ENCODE assay signal across 1 cellular context in the genomic region with DNA sequence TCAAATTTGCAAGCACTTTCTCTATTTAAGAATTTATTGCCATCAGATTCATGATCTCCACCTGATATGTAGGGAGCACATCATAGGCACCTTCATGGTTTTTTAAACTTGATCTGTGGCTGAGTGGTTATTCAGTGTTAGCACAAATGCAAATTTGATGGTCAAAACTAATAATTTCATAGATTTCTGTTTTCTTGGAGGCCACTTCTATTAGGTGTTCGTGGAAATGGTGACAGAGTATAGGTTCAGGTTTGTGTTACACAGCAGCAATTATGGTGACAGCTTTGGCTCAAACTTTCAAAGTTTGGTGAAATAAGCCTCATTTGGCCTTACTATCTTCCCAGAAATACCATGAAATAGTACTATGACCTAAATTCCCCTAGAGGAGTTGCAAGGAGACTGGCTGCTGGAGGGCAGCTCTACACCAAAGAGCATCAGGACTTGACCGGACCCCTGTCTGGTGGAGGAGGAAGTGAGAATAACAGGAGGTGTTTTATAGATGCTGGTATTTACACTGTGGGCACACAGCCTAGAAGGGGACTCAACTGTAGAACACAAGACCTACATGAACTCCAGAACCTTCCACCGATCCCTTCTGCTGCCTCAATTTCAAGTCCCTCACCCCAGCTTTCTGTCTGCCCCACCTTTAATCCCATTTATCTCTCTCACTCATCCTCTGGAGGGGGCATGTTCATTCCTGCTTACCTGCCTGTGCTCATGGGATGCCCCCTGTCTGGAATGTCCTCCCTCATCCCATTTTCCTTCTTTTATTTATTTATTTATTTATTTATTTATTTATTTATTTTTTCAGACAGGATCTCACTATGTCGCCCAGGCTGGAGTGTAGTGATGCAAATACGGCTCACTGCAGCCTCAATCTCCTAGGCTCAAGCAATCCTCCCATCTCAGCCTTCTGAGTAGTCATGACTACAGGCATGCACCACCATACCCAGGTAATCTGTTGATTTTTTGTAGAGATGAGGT.
TF ChIP-seq lines count a peak whose summit lies in the region.

No MANE protein-coding gene starts in this region.

TF ChIP-seq in HEK293, 187 proteins besides CTCF, POLR2A, EP300 and RAD21 (continued from another document):
- TF ChIP-seq, protein P1, sequence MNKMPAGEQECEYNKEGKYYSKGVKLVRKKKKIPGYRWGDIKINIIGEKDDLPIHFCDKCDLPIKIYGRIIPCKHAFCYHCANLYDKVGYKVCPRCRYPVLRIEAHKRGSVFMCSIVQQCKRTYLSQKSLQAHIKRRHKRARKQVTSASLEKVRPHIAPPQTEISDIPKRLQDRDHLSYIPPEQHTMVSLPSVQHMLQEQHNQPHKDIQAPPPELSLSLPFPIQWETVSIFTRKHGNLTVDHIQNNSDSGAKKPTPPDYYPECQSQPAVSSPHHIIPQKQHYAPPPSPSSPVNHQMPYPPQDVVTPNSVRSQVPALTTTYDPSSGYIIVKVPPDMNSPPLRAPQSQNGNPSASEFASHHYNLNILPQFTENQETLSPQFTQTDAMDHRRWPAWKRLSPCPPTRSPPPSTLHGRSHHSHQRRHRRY (tag by site-specific recombination; IDR thresholded peaks at IDR 0.05): no peak
- peak; percentile 50; the same call in 1 of the 2 replicates for TF ChIP-seq ZNF266 (tag by site-specific recombination; IDR thresholded peaks at IDR 0.05; ENCODE audit: low read depth)
- no peak for TF ChIP-seq OSR2 (tag by site-specific recombination; IDR thresholded peaks at IDR 0.05)
- TF ChIP-seq, protein P2, sequence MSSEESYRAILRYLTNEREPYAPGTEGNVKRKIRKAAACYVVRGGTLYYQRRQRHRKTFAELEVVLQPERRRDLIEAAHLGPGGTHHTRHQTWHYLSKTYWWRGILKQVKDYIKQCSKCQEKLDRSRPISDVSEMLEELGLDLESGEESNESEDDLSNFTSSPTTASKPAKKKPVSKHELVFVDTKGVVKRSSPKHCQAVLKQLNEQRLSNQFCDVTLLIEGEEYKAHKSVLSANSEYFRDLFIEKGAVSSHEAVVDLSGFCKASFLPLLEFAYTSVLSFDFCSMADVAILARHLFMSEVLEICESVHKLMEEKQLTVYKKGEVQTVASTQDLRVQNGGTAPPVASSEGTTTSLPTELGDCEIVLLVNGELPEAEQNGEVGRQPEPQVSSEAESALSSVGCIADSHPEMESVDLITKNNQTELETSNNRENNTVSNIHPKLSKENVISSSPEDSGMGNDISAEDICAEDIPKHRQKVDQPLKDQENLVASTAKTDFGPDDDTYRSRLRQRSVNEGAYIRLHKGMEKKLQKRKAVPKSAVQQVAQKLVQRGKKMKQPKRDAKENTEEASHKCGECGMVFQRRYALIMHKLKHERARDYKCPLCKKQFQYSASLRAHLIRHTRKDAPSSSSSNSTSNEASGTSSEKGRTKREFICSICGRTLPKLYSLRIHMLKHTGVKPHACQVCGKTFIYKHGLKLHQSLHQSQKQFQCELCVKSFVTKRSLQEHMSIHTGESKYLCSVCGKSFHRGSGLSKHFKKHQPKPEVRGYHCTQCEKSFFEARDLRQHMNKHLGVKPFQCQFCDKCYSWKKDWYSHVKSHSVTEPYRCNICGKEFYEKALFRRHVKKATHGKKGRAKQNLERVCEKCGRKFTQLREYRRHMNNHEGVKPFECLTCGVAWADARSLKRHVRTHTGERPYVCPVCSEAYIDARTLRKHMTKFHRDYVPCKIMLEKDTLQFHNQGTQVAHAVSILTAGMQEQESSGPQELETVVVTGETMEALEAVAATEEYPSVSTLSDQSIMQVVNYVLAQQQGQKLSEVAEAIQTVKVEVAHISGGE (tag by site-specific recombination; conservative IDR thresholded peaks at IDR 0.05; ENCODE audit: low read depth): peak; percentile 70
- no peak for TF ChIP-seq SCRT1 (tag by site-specific recombination; IDR thresholded peaks at IDR 0.05; ENCODE audit: borderline replicate concordance)
- TF ChIP-seq ZNF510 (tag by site-specific recombination; IDR thresholded peaks at IDR 0.05; ENCODE audit: insufficient replicate concordance): peak; percentile 33
- no peak for TF ChIP-seq ZNF211 (tag by site-specific recombination; IDR thresholded peaks at IDR 0.05; ENCODE audit: low read depth)
- no peak for TF ChIP-seq KLF9 (tag by site-specific recombination; IDR thresholded peaks at IDR 0.05; ENCODE audit: low read depth)
- TF ChIP-seq REST (tag by site-specific recombination; IDR thresholded peaks at IDR 0.05): peak; percentile 60; the same call in 1 of the 2 replicates
- TF ChIP-seq ZNF37A (tag by site-specific recombination; IDR thresholded peaks at IDR 0.05): no peak
- peak; percentile 50 for TF ChIP-seq ZNF555 (tag by site-specific recombination; conservative IDR thresholded peaks at IDR 0.05)
- TF ChIP-seq ZNF112 (tag by site-specific recombination; IDR thresholded peaks at IDR 0.05): no peak
- TF ChIP-seq ZNF843 (tag by site-specific recombination; IDR thresholded peaks at IDR 0.05): no peak
- TF ChIP-seq OVOL3 (tag by site-specific recombination; IDR thresholded peaks at IDR 0.05): no peak
- no peak for TF ChIP-seq ZNF548 (tag by site-specific recombination; IDR thresholded peaks at IDR 0.05)
- no peak for TF ChIP-seq ZNF10 (tag by site-specific recombination; IDR thresholded peaks at IDR 0.05)
- TF ChIP-seq ZNF670 (tag by site-specific recombination; IDR thresholded peaks at IDR 0.05; ENCODE audit: low read depth): no peak
- peak; percentile 27; the same call in 1 of the 2 replicates for TF ChIP-seq ZNF433 (tag by site-specific recombination; IDR thresholded peaks at IDR 0.05; ENCODE audit: low read depth)
- TF ChIP-seq ZNF19 (tag by site-specific recombination; IDR thresholded peaks at IDR 0.05; ENCODE audit: low read depth): no peak
- TF ChIP-seq, protein P3, sequence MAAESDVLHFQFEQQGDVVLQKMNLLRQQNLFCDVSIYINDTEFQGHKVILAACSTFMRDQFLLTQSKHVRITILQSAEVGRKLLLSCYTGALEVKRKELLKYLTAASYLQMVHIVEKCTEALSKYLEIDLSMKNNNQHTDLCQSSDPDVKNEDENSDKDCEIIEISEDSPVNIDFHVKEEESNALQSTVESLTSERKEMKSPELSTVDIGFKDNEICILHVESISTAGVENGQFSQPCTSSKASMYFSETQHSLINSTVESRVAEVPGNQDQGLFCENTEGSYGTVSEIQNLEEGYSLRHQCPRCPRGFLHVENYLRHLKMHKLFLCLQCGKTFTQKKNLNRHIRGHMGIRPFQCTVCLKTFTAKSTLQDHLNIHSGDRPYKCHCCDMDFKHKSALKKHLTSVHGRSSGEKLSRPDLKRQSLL (tag by site-specific recombination; IDR thresholded peaks at IDR 0.05): no peak
- no peak for TF ChIP-seq BCL6B (tag by site-specific recombination; IDR thresholded peaks at IDR 0.05)
- peak; percentile 55 for TF ChIP-seq ZNF426 (tag by site-specific recombination; IDR thresholded peaks at IDR 0.05)
- no peak for TF ChIP-seq HOXA7 (CRISPR knock-in tag; IDR thresholded peaks at IDR 0.05; ENCODE audit: borderline replicate concordance)
- TF ChIP-seq ZNF560 (tag by site-specific recombination; IDR thresholded peaks at IDR 0.05; ENCODE audit: borderline replicate concordance): no peak
- TF ChIP-seq, protein P4, sequence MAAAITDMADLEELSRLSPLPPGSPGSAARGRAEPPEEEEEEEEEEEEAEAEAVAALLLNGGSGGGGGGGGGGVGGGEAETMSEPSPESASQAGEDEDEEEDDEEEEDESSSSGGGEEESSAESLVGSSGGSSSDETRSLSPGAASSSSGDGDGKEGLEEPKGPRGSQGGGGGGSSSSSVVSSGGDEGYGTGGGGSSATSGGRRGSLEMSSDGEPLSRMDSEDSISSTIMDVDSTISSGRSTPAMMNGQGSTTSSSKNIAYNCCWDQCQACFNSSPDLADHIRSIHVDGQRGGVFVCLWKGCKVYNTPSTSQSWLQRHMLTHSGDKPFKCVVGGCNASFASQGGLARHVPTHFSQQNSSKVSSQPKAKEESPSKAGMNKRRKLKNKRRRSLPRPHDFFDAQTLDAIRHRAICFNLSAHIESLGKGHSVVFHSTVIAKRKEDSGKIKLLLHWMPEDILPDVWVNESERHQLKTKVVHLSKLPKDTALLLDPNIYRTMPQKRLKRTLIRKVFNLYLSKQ (tag by site-specific recombination; IDR thresholded peaks at IDR 0.05; ENCODE audit: borderline replicate concordance): 0 out of 2 replicates have a peak, but pooled peaks have one; percentile 11
- TF ChIP-seq ZNF830 (tag by site-specific recombination; IDR thresholded peaks at IDR 0.05; ENCODE audit: low read depth): no peak
